ENCODE assay signal across 9 cellular contexts in genomic region chr14:71932229-71932951, GRCh38. TPM values are rescaled to one million over a fixed set of nuclear protein-coding genes. Genes with fewer than 3 reads are reported as not detected.
A peak's percentile ranks its signal among the peaks of the same experiment; 100 is the strongest.
DNase-seq lines count a peak whose midpoint lies in the region; ATAC-seq, FAIRE-seq and TF ChIP-seq lines count a peak whose summit lies in the region.
"Had no signal": no experiment of that assay in that cellular context is flagged by ENCODE, and none has a peak within 500 bp of the region (broad histone marks: within the 10 kb centered on the region; RNA-seq: fewer than 3 reads in every experiment).

Gene RGS6, plus strand, starts transcription at chr14:71932429.

- TF ChIP-seq CTCF in glutamatergic neuron (IDR thresholded peaks at IDR 0.05; ENCODE audit: partially characterized antibody, unreplicated experiment) (no peak), pancreas (IDR thresholded peaks at IDR 0.05) (no peak)

- H3K9ac ChIP-seq in ES-I3 (ENCODE audit: low read depth, low read length) = peak within 1 kb of the TSS; percentile 49

- peak within 1 kb of the TSS; percentile 28 for H3K4me3 Mint-ChIP-seq in activated CD4-positive, alpha-beta memory T cell treated with anti-CD3 and anti-CD28 coated beads, Interleukin-2, amount 10 ng/mL, durations not matched to agents 7 days and 5 days
- H3K4me3 Mint-ChIP-seq in glutamatergic neuron (ENCODE audit: unreplicated experiment) = peak within 1 kb of the TSS; percentile 89

- POLR2A ChIA-PET in activated CD4-positive, alpha-beta memory T cell treated with anti-CD3 and anti-CD28 coated beads, Interleukin-2, amount 10 ng/mL, durations not matched to agents 7 days and 5 days (lab: Charles Lee) = no interaction called here

- WGBS in pancreas, 2 donors = 1% methylated on average over 70 to 92 of the region's 92 CpGs

- H3K27me3 ChIP-seq in pancreas = peaks cover 0 to 18% (median 8%) of the 10 kb centered on the region in 4 donors

- CTCF ChIA-PET in activated CD4-positive, alpha-beta memory T cell treated with anti-CD3 and anti-CD28 coated beads, Interleukin-2, amount 10 ng/mL, durations not matched to agents 7 days and 5 days (lab: Charles Lee) = no interaction called here

- intact Hi-C loops in pancreas (cut with DNase I) = no loop called here

- no peaks in the 10 kb centered on the region for H3K4me1 ChIP-seq in ES-I3 (ENCODE audit: insufficient read depth, low read length)
- peaks cover 0 to 7% (median 4%) of the 10 kb centered on the region in 3 donors for H3K4me1 ChIP-seq in pancreas

- no peak for FAIRE-seq in pancreas (lab: Jason Lieb, UNC)

- ATAC-seq in pancreas = peak; percentile 89 to 99 (median 96)

- peak within 1 kb of the TSS in 2 of 4 donors; percentile 22 to 41 for H3K4me3 ChIP-seq in pancreas

- no peaks in the 10 kb centered on the region for H3K36me3 ChIP-seq in ES-I3 (ENCODE audit: insufficient read depth, low read length)
- no peaks in the 10 kb centered on the region for H3K36me3 ChIP-seq in pancreas

- DNase-seq in HUDEP-2 (lab: John Stamatoyannopoulos, UW; ENCODE audit: unreplicated experiment in 76 of 76) = peak in 46 of 76 experiments; percentile 1 to 63 (median 35)
- DNase-seq in activated CD4-positive, alpha-beta memory T cell treated with anti-CD3 and anti-CD28 coated beads, Interleukin-2, amount 10 ng/mL, durations not matched to agents 7 days and 5 days = peak; percentile 23
- peak; percentile 66 for DNase-seq in glutamatergic neuron
- peak; percentile 34 to 81 (median 46) for DNase-seq in pancreas
- DNase-seq in effector CD4-positive, alpha-beta T cell = no peak
- DNase-seq in NK-92 (lab: John Stamatoyannopoulos, UW; ENCODE audit: unreplicated experiment) = no peak
- DNase-seq in activated gamma-delta T cell (lab: John Stamatoyannopoulos, UW) = no peak

- H3K4me1 Mint-ChIP-seq in activated CD4-positive, alpha-beta memory T cell treated with anti-CD3 and anti-CD28 coated beads, Interleukin-2, amount 10 ng/mL, durations not matched to agents 7 days and 5 days = peaks cover 16% of the 10 kb centered on the region
- peaks cover 5% of the 10 kb centered on the region for H3K4me1 Mint-ChIP-seq in glutamatergic neuron (ENCODE audit: low read depth, unreplicated experiment)

- no peak within 1 kb of the TSS for H3K27ac ChIP-seq in pancreas

- no peak within 1 kb of the TSS for H3K27ac Mint-ChIP-seq in activated CD4-positive, alpha-beta memory T cell treated with anti-CD3 and anti-CD28 coated beads, Interleukin-2, amount 10 ng/mL, durations not matched to agents 7 days and 5 days
- no peak within 1 kb of the TSS for H3K27ac Mint-ChIP-seq in glutamatergic neuron (ENCODE audit: unreplicated experiment)

- no peaks in the 10 kb centered on the region for H3K36me3 Mint-ChIP-seq in activated CD4-positive, alpha-beta memory T cell treated with anti-CD3 and anti-CD28 coated beads, Interleukin-2, amount 10 ng/mL, durations not matched to agents 7 days and 5 days (ENCODE audit: low read depth)
- H3K36me3 Mint-ChIP-seq in glutamatergic neuron (ENCODE audit: unreplicated experiment) = no peaks in the 10 kb centered on the region

- no peaks in the 10 kb centered on the region for H3K9me3 Mint-ChIP-seq in activated CD4-positive, alpha-beta memory T cell treated with anti-CD3 and anti-CD28 coated beads, Interleukin-2, amount 10 ng/mL, durations not matched to agents 7 days and 5 days
- peaks cover 4% of the 10 kb centered on the region for H3K9me3 Mint-ChIP-seq in glutamatergic neuron (ENCODE audit: unreplicated experiment)

- H3K27me3 Mint-ChIP-seq in activated CD4-positive, alpha-beta memory T cell treated with anti-CD3 and anti-CD28 coated beads, Interleukin-2, amount 10 ng/mL, durations not matched to agents 7 days and 5 days = peaks cover 49% of the 10 kb centered on the region
- H3K27me3 Mint-ChIP-seq in glutamatergic neuron (ENCODE audit: unreplicated experiment) = peaks cover 6% of the 10 kb centered on the region

- H3K9me3 ChIP-seq in ES-I3 (ENCODE audit: control insufficient read depth, insufficient read depth, low read length) (no peaks in the 10 kb centered on the region), pancreas (no peaks in the 10 kb centered on the region)

RNA-seq across cellular contexts. Expression of gene RGS6, which starts in this region (rescaled TPM):
- 1 to 10 TPM; 2.0 to 3.1 TPM for total RNA-seq in activated CD4-positive, alpha-beta memory T cell treated with anti-CD3 and anti-CD28 coated beads, Interleukin-2, amount 10 ng/mL, durations not matched to agents 7 days and 5 days
- total RNA-seq in glutamatergic neuron (ENCODE audit: unreplicated experiment) (1.2 TPM), pancreas (under 1 TPM in 5 of 6 donors, not detected in 1; 0.06 to 0.47 (median 0.15) TPM)
- under 1 TPM; 0.27 to 0.45 TPM for polyA plus RNA-seq in pancreas
- total RNA-seq: myocyte had no signal

Comparison
In these comparisons a context has a peak if more than half of its experiments do, and no peak if none do; other contexts are left out.
1. Peak in DNase-seq and ATAC-seq in pancreas; RNA of the gene not detected or under 1 TPM.
2. DNase-seq: peak in HUDEP-2 (46 of 76), activated CD4-positive, alpha-beta memory T cell treated with anti-CD3 and anti-CD28 coated beads, Interleukin-2, amount 10 ng/mL, durations not matched to agents 7 days and 5 days (single experiment) and glutamatergic neuron (single experiment); none in effector CD4-positive, alpha-beta T cell (single experiment), NK-92 (single experiment) and activated gamma-delta T cell (single experiment).